Comparison of ENCODE assay signal across 8 cellular contexts in the genomic region with DNA sequence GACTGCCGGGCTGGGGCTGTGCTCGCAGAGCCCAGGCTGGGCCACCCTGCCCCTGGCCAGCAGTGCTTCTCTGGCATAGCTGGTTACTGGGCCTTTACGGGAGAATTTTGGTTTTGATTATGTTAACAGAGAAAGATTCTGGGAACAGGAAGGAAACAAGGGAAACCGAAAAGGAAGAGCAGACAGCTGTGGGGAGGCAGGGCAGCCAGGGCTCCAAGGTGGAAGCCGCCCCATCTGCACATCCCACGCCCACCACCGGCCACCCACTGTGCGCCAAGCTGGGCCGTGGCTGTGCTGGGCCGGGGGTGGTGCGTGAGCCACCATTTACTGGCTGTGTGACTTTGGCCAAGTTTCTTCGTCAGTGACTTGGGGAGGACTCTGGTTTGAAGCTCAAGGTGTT. TPM values are rescaled to one million over a fixed set of nuclear protein-coding genes. Genes with fewer than 3 reads are reported as not detected.
A peak's percentile ranks its signal among the peaks of the same experiment; 100 is the strongest.
DNase-seq lines count a peak whose midpoint lies in the region; ATAC-seq, FAIRE-seq and TF ChIP-seq lines count a peak whose summit lies in the region.

No MANE protein-coding gene starts in this region.

- no peak overlapping the region; the same call in 1 of the 2 replicates for H2AFZ ChIP-seq in OCI-LY7 (ENCODE audit: low read length)

- H3K4me3 ChIP-seq in OCI-LY7 (ENCODE audit: low read depth, low read length, poor library complexity, severe bottlenecking) (peak overlapping the region; percentile 67), small intestine (ENCODE audit: low read depth in 1 of 2, low read length in 2 of 2) (peak overlapping the region; percentile 43 to 53)

- no peaks in the 10 kb centered on the region for H3K79me2 ChIP-seq in OCI-LY7 (ENCODE audit: insufficient read depth, low read depth, low read length)

- no TSS peak for BruUV-seq in OCI-LY7 (replicated peaks; lab: Mats Ljungman, UMichigan)

- DNase-seq in GM19239 (ENCODE audit: insufficient read length, low spot score) (no peak), OCI-LY7 (ENCODE audit: low spot score) (no peak), fibroblast of gingiva (ENCODE audit: low read depth) (peak; percentile 24), small intestine (no peak), activated gamma-delta T cell treated with Interleukin-2 at 50 U/mL for 16 hours (no peak), KG1 (lab: John Stamatoyannopoulos, UW) (no peak)

- POLR2A ChIA-PET in OCI-LY7 (lab: Charles Lee): interaction anchor here (0.6 to 2.3 kb wide), 6 partner anchors 9 to 386 kb away, joined by 3 to 5 read pairs (median 3); no protein-coding TSS in a partner anchor

- CTCF ChIA-PET in OCI-LY7 (lab: Charles Lee; ENCODE audit: unreplicated experiment): interaction anchor here (0.6 to 1.2 kb wide), 2 partner anchors 13 to 27 kb away, joined by 5 read pairs; no protein-coding TSS in a partner anchor

- H3K27me3 ChIP-seq in small intestine (ENCODE audit: control insufficient read depth in 2 of 2, insufficient read depth in 2 of 2, low read length in 2 of 2): no peaks in the 10 kb centered on the region

- no peaks in the 10 kb centered on the region for H3K9me3 ChIP-seq in OCI-LY7 (ENCODE audit: low read length)
- no peaks in the 10 kb centered on the region for H3K9me3 ChIP-seq in small intestine (ENCODE audit: control insufficient read depth, low read depth)

- TF ChIP-seq CTCF in OCI-LY7 (conservative IDR thresholded peaks at IDR 0.05; ENCODE audit: low read length): no peak

- no peaks in the 10 kb centered on the region for H4K20me1 ChIP-seq in OCI-LY7 (ENCODE audit: insufficient read depth, low read length)

- no peak overlapping the region for H3K27ac ChIP-seq in OCI-LY7 (ENCODE audit: low read depth, low read length, poor library complexity, severe bottlenecking)
- H3K27ac ChIP-seq in small intestine (ENCODE audit: low read depth in 1 of 2, low read length in 1 of 2): peak overlapping the region; percentile 78 to 82

- no peaks in the 10 kb centered on the region for H3K9me2 ChIP-seq in OCI-LY7 (ENCODE audit: insufficient read depth, low read length)

- no peak for ATAC-seq in HG02840 (IDR thresholded peaks at IDR 0.05; ENCODE audit: low FRiP score, unreplicated experiment)
- no peak for ATAC-seq in GM21526 (IDR thresholded peaks at IDR 0.05; ENCODE audit: low FRiP score, unreplicated experiment)

- H3K36me3 ChIP-seq in OCI-LY7 (ENCODE audit: insufficient read depth, low read length) (no peaks in the 10 kb centered on the region), small intestine (ENCODE audit: control insufficient read depth in 2 of 2, insufficient read depth in 2 of 2, low read length in 2 of 2) (no peaks in the 10 kb centered on the region)

- H3K4me1 ChIP-seq in OCI-LY7 (ENCODE audit: insufficient read depth, low read length, poor library complexity, severe bottlenecking) (peaks cover 39% of the 10 kb centered on the region), small intestine (ENCODE audit: control insufficient read depth in 2 of 2, insufficient read depth in 1 of 2, low read depth in 1 of 2, low read length in 1 of 2) (peaks cover 2 to 7% of the 10 kb centered on the region in 2 donors)

- WGBS in small intestine, 3 donors: 41 to 60% (median 45%) methylated on average over 12 of the region's 12 CpGs

- intact Hi-C loops in OCI-LY7 (cut with micrococcal nuclease; ENCODE audit: unreplicated experiment): loop anchor here (1.0 to 2.0 kb wide), 2 partner anchors 22 to 26 kb away; no protein-coding TSS in a partner anchor

- FAIRE-seq in GM19239 (lab: Jason Lieb, UNC) (peak; percentile 84), small intestine (lab: Jason Lieb, UNC) (no peak)

- H3K4me2 ChIP-seq in OCI-LY7 (ENCODE audit: low read length): peak overlapping the region; percentile 78

RNA-seq across cellular contexts. Expression of a gene that starts 20.1 kb away (rescaled TPM):
- 6.9 and 10.9 TPM in 2 replicates for total RNA-seq in OCI-LY7 (2014; rRNA removed; shearing (Covaris generic))
- total RNA-seq in OCI-LY7 (2022): 23.8 and 31.6 TPM in 2 replicates
- polyA plus RNA-seq in small intestine: 10 to 100 TPM in 2 of 3 donors, 1 to 10 TPM in 1; 8.9 to 33.7 (median 13.4) TPM

RNA-seq across cellular contexts. Expression of a gene that starts 30.7 kb away (rescaled TPM):
- 77.1 and 85.3 TPM in 2 replicates for total RNA-seq in OCI-LY7 (2014; rRNA removed; shearing (Covaris generic))
- 108 TPM in 2 replicates for total RNA-seq in OCI-LY7 (2022)
- 100 to 1,000 TPM; 158 to 262 (median 180) TPM for polyA plus RNA-seq in small intestine

RNA-seq across cellular contexts. Expression of a gene that starts 56.8 kb away (rescaled TPM):
- total RNA-seq in OCI-LY7 (2014; rRNA removed; shearing (Covaris generic)): 32.1 TPM in 2 replicates
- total RNA-seq in OCI-LY7 (2022): 26.2 and 28.3 TPM in 2 replicates
- polyA plus RNA-seq in small intestine: 100 to 1,000 TPM in 1 of 3 donors, 10 to 100 TPM in 2; 50.8 to 109 (median 69.7) TPM
